ENCODE assay signal across 29 cellular contexts in genomic region chr5:177096162-177097015, GRCh38. TPM values are rescaled to one million over a fixed set of nuclear protein-coding genes. Genes with fewer than 3 reads are reported as not detected.
A peak's percentile ranks its signal among the peaks of the same experiment; 100 is the strongest.
DNase-seq lines count a peak whose midpoint lies in the region; ATAC-seq and TF ChIP-seq lines count a peak whose summit lies in the region.
"Had no signal": no experiment of that assay in that cellular context is flagged by ENCODE, and none has a peak within 500 bp of the region (broad histone marks: within the 10 kb centered on the region; RNA-seq: fewer than 3 reads in every experiment).

No MANE protein-coding gene starts in this region.

- H3K14ac ChIP-seq in IMR-90 (replicated peaks; ENCODE audit: low read depth, low read length) (no peak overlapping the region), mesenchymal stem cell (ENCODE audit: low read length in 2 of 2) (no peak overlapping the region)

- TF ChIP-seq POLR2A in IMR-90 (IDR thresholded peaks at IDR 0.05; ENCODE audit: low read depth, low read length), result no peak
- no peak for TF ChIP-seq POLR2A in transverse colon (IDR thresholded peaks at IDR 0.05)

- H3K27ac ChIP-seq in IMR-90 (ENCODE audit: insufficient read depth, low read length) (no peak overlapping the region), mesenchymal stem cell (ENCODE audit: low read length, poor library complexity, severe bottlenecking) (no peak overlapping the region), transverse colon (peak overlapping the region; percentile 49 to 72 (median 66))
- H3K27ac ChIP-seq: BLaER1 treated with 17β-estradiol and CSF1 and Interleukin-3, amounts not matched to agents 10 nM and 100 nM; hepatocyte; HL-60; PC-9; prostate gland; suprapubic skin; VCaP had no signal

- no TSS peak for BruUV-seq in IMR-90 (replicated peaks; lab: Mats Ljungman, UMichigan)

- no peak overlapping the region for H2BK5ac ChIP-seq in IMR-90 (ENCODE audit: low read depth, low read length, poor library complexity, severe bottlenecking)
- H2BK5ac ChIP-seq in mesenchymal stem cell (ENCODE audit: low read depth, low read length, poor library complexity, severe bottlenecking), result no peak overlapping the region

- POLR2A ChIA-PET in IMR-90 (lab: Charles Lee; ENCODE audit: unreplicated experiment), result no interaction called here

- H3K18ac ChIP-seq in IMR-90 (ENCODE audit: low read depth, low read length) (no peak overlapping the region; the same call in 1 of the 2 replicates), mesenchymal stem cell (ENCODE audit: low read depth in 1 of 2, low read length in 2 of 2) (peak overlapping the region in 1 of 2 experiments; percentile 2)

- H3K9me1 ChIP-seq in IMR-90 (ENCODE audit: insufficient read depth, low read length), result 0 out of 2 replicates have a peak, but pooled peaks cover 6% of the 10 kb centered on the region

- H3K27me3 ChIP-seq in IMR-90 (ENCODE audit: control insufficient read depth, insufficient read depth, low read length) (no peaks in the 10 kb centered on the region), mesenchymal stem cell (ENCODE audit: control insufficient read depth in 1 of 2, insufficient read depth in 1 of 2, low read length in 2 of 2) (peaks cover 0 to 22% of the 10 kb centered on the region in 2 experiments), transverse colon (no peaks in the 10 kb centered on the region)
- H3K27me3 ChIP-seq: hepatocyte, vagina had no signal

- H3K4me2 ChIP-seq in IMR-90 (ENCODE audit: low read depth, low read length) (no peak overlapping the region), mesenchymal stem cell (ENCODE audit: low read length, poor library complexity, severe bottlenecking) (no peak overlapping the region)
- H3K4me2 ChIP-seq: hepatocyte, PC-9 had no signal

- peak overlapping the region; percentile 50 for H2AK9ac ChIP-seq in IMR-90 (replicated peaks; ENCODE audit: low read depth, low read length, poor library complexity)

- no peak overlapping the region for H2BK20ac ChIP-seq in IMR-90 (ENCODE audit: low read depth, low read length)

- H3K23ac ChIP-seq in IMR-90 (ENCODE audit: low read depth, low read length), result no peak overlapping the region
- H3K23ac ChIP-seq in mesenchymal stem cell (ENCODE audit: low read length in 2 of 2), result no peak overlapping the region

- H2AK5ac ChIP-seq in IMR-90 (ENCODE audit: low read depth, low read length) (peak overlapping the region; percentile 77), mesenchymal stem cell (ENCODE audit: low read length, severe bottlenecking) (no peak overlapping the region)

- H3K79me1 ChIP-seq in IMR-90 (ENCODE audit: low read depth in 1 of 2, low read length in 2 of 2) (no peaks in the 10 kb centered on the region), mesenchymal stem cell (replicated peaks; ENCODE audit: low read length, poor library complexity, severe bottlenecking) (peaks cover 8% of the 10 kb centered on the region)

- H3K36me3 ChIP-seq in IMR-90 (ENCODE audit: control insufficient read depth, insufficient read depth, low read length) (peaks cover 8% of the 10 kb centered on the region; the same call in 1 of the 2 replicates), mesenchymal stem cell (ENCODE audit: control insufficient read depth in 1 of 2, insufficient read depth in 2 of 2, low read depth in 1 of 2, low read length in 2 of 2) (peaks cover 0 to 64% of the 10 kb centered on the region in 2 experiments), transverse colon (no peaks in the 10 kb centered on the region)
- H3K36me3 ChIP-seq: BLaER1 treated with 17β-estradiol and CSF1 and Interleukin-3, amounts not matched to agents 10 nM and 100 nM; prostate gland; suprapubic skin; vagina had no signal

- H3K9me3 ChIP-seq in IMR-90 (ENCODE audit: control insufficient read depth, insufficient read depth, low read length) (no peaks in the 10 kb centered on the region), mesenchymal stem cell (ENCODE audit: control insufficient read depth, low read length) (no peaks in the 10 kb centered on the region), transverse colon (no peaks in the 10 kb centered on the region)
- H3K9me3 ChIP-seq: BLaER1 treated with 17β-estradiol and CSF1 and Interleukin-3, amounts not matched to agents 10 nM and 100 nM; prostate gland; suprapubic skin; vagina had no signal

- H2AFZ ChIP-seq in IMR-90 (replicated peaks; ENCODE audit: low read length, poor library complexity), result no peak overlapping the region
- no peak overlapping the region for H2AFZ ChIP-seq in mesenchymal stem cell (ENCODE audit: low read depth, low read length)
- H2AFZ ChIP-seq: hepatocyte, PC-9 had no signal

- H2BK12ac ChIP-seq in mesenchymal stem cell (ENCODE audit: low read length in 2 of 2), result peak overlapping the region; percentile 31 to 80

- H4K91ac ChIP-seq in IMR-90 (ENCODE audit: insufficient read depth, low read depth, low read length) (no peak overlapping the region), mesenchymal stem cell (ENCODE audit: low read length) (no peak overlapping the region)

- H2BK15ac ChIP-seq in IMR-90 (ENCODE audit: low read depth, low read length) (no peak overlapping the region), mesenchymal stem cell (ENCODE audit: low read depth, poor library complexity, severe bottlenecking) (no peak overlapping the region)

- no peak for TF ChIP-seq RAD21 in IMR-90 (IDR thresholded peaks at IDR 0.05; ENCODE audit: low read length)

- in situ Hi-C loops in IMR-90 (cut with MboI; ENCODE audit: low sequenced_read_pairs) (no loop called here), transverse colon (cut with MboI; ENCODE audit: low pct_ligation_motif_present in 1 of 4, low pct_unique_long_range_greater_than_20kb in 1 of 4, low sequenced_read_pairs in 3 of 4) (no loop called here)

- DNase-seq in IMR-90 (no peak), mesenchymal stem cell (no peak), transverse colon (no peak), NCI-H524 (lab: John Stamatoyannopoulos, UW) (no peak), T1000 (lab: John Stamatoyannopoulos, UW) (no peak)
- no peak for DNase-seq in central memory CD4-positive, alpha-beta T cell
- DNase-seq: activated CD4-positive, alpha-beta T cell treated with anti-CD3 and anti-CD28 coated beads for 36 hours; activated CD8-positive, alpha-beta memory T cell treated with anti-CD3 and anti-CD28 coated beads for 24 hours; activated effector memory CD4-positive, alpha-beta T cell treated with anti-CD3 and anti-CD28 coated beads, Interleukin-2, amount 50 U/mL, for 16 hours; DMS153; foreskin melanocyte; H9; Karpas-422; left cardiac atrium; NCI-H2029; NCI-H526; PC-9; SHP77 treated with DMSO at 0.1 percent for 48 hours; stimulated activated CD4-positive, alpha-beta T cell treated with anti-CD3 and anti-CD28 coated beads, Interleukin-15, amount 100 ng/mL, for 24 hours; SW 1271 had no signal

- H4K5ac ChIP-seq in IMR-90 (ENCODE audit: low read depth, low read length), result no peak overlapping the region; the same call in 1 of the 2 replicates

- no peak overlapping the region for H3K4me3 ChIP-seq in IMR-90 (ENCODE audit: insufficient read depth, low read depth, low read length)
- H3K4me3 ChIP-seq in mesenchymal stem cell (ENCODE audit: insufficient read depth in 1 of 2, low read depth in 1 of 2, low read length in 2 of 2), result no peak overlapping the region
- no peak overlapping the region for H3K4me3 ChIP-seq in transverse colon
- H3K4me3 ChIP-seq: BLaER1 treated with 17β-estradiol and CSF1 and Interleukin-3, amounts not matched to agents 10 nM and 100 nM; hepatocyte; PC-9; prostate gland; suprapubic skin; vagina had no signal

- TF ChIP-seq CTCF in IMR-90 (conservative IDR thresholded peaks at IDR 0.05; ENCODE audit: low read depth, low read length) (no peak), transverse colon (IDR thresholded peaks at IDR 0.05) (no peak)

- H3K4me1 ChIP-seq in IMR-90 (ENCODE audit: control insufficient read depth, insufficient read depth, low read length), result peaks cover 38% of the 10 kb centered on the region
- H3K4me1 ChIP-seq in mesenchymal stem cell (ENCODE audit: control insufficient read depth, insufficient read depth, low read depth, low read length), result peaks cover 70% of the 10 kb centered on the region
- H3K4me1 ChIP-seq in transverse colon, result peaks cover 0 to 42% (median 22%) of the 10 kb centered on the region in 4 donors
- H3K4me1 ChIP-seq: prostate gland, suprapubic skin had no signal

- H3K9ac ChIP-seq in IMR-90 (ENCODE audit: low read depth, low read length) (no peak overlapping the region), mesenchymal stem cell (ENCODE audit: low read length) (no peak overlapping the region)
- H3K9ac ChIP-seq: BLaER1 treated with 17β-estradiol and CSF1 and Interleukin-3, amounts not matched to agents 10 nM and 100 nM had no signal

- ATAC-seq in IMR-90 (ENCODE audit: low read depth), result no peak
- peak; percentile 22 for ATAC-seq in SK-N-SH treated with all-trans-retinoic acid at 6 μM for 48 hours
- ATAC-seq: activated CD4-positive, alpha-beta T cell treated with anti-CD3 and anti-CD28 coated beads for 36 hours; left cardiac atrium; stimulated activated effector memory CD8-positive, alpha-beta T cell treated with anti-CD3 and anti-CD28 coated beads, Interleukin-12 subunit alpha, Interleukin-12 subunit beta, amount 100 ng/mL, for 72 hours had no signal

- H4K20me1 ChIP-seq in IMR-90 (ENCODE audit: insufficient read depth, low read length), result no peaks in the 10 kb centered on the region

- H4K8ac ChIP-seq in IMR-90 (ENCODE audit: low read depth in 2 of 2, low read length in 2 of 2), result no peak overlapping the region
- H4K8ac ChIP-seq in mesenchymal stem cell (ENCODE audit: low read length), result no peak overlapping the region

- TF ChIP-seq EP300 in transverse colon (IDR thresholded peaks at IDR 0.05; ENCODE audit: low read depth), result no peak

- no peak overlapping the region for H2BK120ac ChIP-seq in IMR-90 (ENCODE audit: low read depth, low read length)
- H2BK120ac ChIP-seq in mesenchymal stem cell (ENCODE audit: low read depth, low read length), result no peak overlapping the region

- no peak overlapping the region for H3K56ac ChIP-seq in IMR-90 (ENCODE audit: extremely low read depth, insufficient read depth, low read length)

- dilution Hi-C loops in IMR-90 (cut with HindIII; ENCODE audit: low sequenced_read_pairs, unreplicated experiment), result no loop called here

- intact Hi-C loops in IMR-90 (cut with micrococcal nuclease) (no loop called here), transverse colon (cut with DNase I; ENCODE audit: low total_unique reads) (loop anchor here (10.0 kb wide), 1 partner anchor 1632 kb away; no protein-coding TSS in a partner anchor)

- WGBS in IMR-90 (ENCODE audit: extremely low coverage in 2 of 2, insufficient read length in 1 of 2), 2 experiments, result 93% methylated on average over 6 of the region's 29 CpGs; no CpG with 5 or more reads in 1 of the 2 experiments
- 89% methylated on average over 28 of the region's 29 CpGs for WGBS in mesenchymal stem cell
- WGBS in transverse colon (ENCODE audit: low coverage in 1 of 2), 2 donors, result 62 to 80% methylated on average over 3 to 29 of the region's 29 CpGs

- H3K4ac ChIP-seq in IMR-90 (ENCODE audit: low read depth, low read length) (no peak overlapping the region), mesenchymal stem cell (ENCODE audit: low read depth in 1 of 2, low read length in 2 of 2) (peak overlapping the region in 1 of 2 experiments; percentile 12)

- CTCF ChIA-PET in IMR-90 (lab: Yijun Ruan, JAX), result no interaction called here

RNA-seq across cellular contexts. Expression of gene FGFR4, which starts 9.7 kb away (rescaled TPM):
- total RNA-seq in IMR-90 (2012; rRNA removed), result 0.90 and 1.7 TPM in 2 replicates
- 2.4 TPM in 2 replicates for polyA plus RNA-seq in IMR-90 (2012; rRNA removed)
- polyA plus RNA-seq in IMR-90 (2012; cell fraction: cytosol; rRNA removed), result 2.5 TPM in 2 replicates
- 5.8 and 8.5 TPM in 2 replicates for polyA plus RNA-seq in IMR-90 (2012; cell fraction: nucleus; rRNA removed; ENCODE audit: low replicate concordance)
- polyA plus RNA-seq in mesenchymal stem cell (2013, experiment 1 of 2), result 16.1 TPM
- polyA plus RNA-seq in mesenchymal stem cell (2013, experiment 2 of 2), result 16.0 TPM
- total RNA-seq in transverse colon, result 10 to 100 TPM; 15.3 to 86.2 (median 22.2) TPM

RNA-seq across cellular contexts. Expression of gene NSD1, which starts 37.2 kb away (rescaled TPM):
- total RNA-seq in IMR-90 (2012; rRNA removed) (31.0 and 34.2 TPM in 2 replicates), transverse colon (10 to 100 TPM; 32.6 to 84.9 (median 60.7) TPM)
- 7.7 and 8.1 TPM in 2 replicates for polyA plus RNA-seq in IMR-90 (2012; rRNA removed)
- polyA plus RNA-seq in IMR-90 (2012; cell fraction: cytosol; rRNA removed), result 2.4 and 3.2 TPM in 2 replicates
- polyA plus RNA-seq in IMR-90 (2012; cell fraction: nucleus; rRNA removed; ENCODE audit: low replicate concordance), result 5.7 and 14.9 TPM in 2 replicates
- polyA plus RNA-seq in mesenchymal stem cell (2013, experiment 1 of 2), result 15.1 TPM
- polyA plus RNA-seq in mesenchymal stem cell (2013, experiment 2 of 2), result 14.0 TPM

Comparison
In these comparisons a context has a peak if more than half of its experiments do, and no peak if none do; other contexts are left out.
1. H3K27ac ChIP-seq: peak in transverse colon (4 of 4); none in IMR-90 (single experiment) and mesenchymal stem cell (single experiment).